1 cellular context compared by ENCODE assay signal in genomic region chr17:19812407-19812806, GRCh38.
TF ChIP-seq lines count a peak whose summit lies in the region.

No MANE protein-coding gene starts in this region.

TF ChIP-seq in SK-N-SH treated with all-trans-retinoic acid at 6 μM for 48 hours, 23 proteins besides CTCF, POLR2A, EP300 and RAD21 (continued from another document):
- no peak for TF ChIP-seq TSHZ2 (CRISPR knock-in tag; IDR thresholded peaks at IDR 0.05)
- TF ChIP-seq CSDC2 (CRISPR knock-in tag; IDR thresholded peaks at IDR 0.05) = no peak
